Comparison of ENCODE assay signal across 1 cellular context in the genomic region with DNA sequence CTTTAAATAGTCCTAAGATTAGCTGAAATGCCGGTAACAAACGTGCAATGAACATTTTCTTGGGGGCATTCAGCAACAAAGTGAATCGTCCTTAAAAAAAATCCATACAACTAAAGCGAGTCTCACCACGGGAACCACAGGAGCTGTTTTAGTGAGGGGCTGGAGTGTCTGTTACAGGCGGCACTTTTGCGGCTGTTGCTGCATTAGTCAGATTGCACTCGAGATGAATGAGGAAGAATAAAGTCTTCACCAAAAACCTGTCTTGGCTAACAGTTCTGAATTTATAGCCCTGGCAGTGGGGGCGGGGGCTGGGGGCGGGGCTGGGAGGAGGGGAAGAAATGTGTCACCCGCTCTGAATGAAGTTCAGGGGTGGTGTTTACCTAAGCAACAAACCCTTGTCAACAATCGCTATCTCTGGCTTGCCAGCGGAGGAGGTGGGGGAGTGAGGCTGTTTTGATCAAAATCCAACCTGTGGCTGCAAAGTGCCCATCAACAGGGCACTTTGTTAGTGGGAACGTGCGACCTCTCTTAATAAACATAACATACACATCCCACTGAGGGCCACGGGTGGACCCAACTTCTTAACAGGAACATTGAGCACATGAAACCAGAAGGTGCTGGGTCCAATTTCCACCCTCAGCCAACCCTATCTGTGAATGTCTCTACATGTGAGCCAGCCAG.
TF ChIP-seq lines count a peak whose summit lies in the region.

No MANE protein-coding gene starts in this region.

TF ChIP-seq in GM12878, 131 proteins besides CTCF, POLR2A, EP300 and RAD21 (continued from another document):
- TF ChIP-seq, protein P1, sequence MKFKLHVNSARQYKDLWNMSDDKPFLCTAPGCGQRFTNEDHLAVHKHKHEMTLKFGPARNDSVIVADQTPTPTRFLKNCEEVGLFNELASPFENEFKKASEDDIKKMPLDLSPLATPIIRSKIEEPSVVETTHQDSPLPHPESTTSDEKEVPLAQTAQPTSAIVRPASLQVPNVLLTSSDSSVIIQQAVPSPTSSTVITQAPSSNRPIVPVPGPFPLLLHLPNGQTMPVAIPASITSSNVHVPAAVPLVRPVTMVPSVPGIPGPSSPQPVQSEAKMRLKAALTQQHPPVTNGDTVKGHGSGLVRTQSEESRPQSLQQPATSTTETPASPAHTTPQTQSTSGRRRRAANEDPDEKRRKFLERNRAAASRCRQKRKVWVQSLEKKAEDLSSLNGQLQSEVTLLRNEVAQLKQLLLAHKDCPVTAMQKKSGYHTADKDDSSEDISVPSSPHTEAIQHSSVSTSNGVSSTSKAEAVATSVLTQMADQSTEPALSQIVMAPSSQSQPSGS (IDR thresholded peaks at IDR 0.05; ENCODE audit: low read length) = no peak
- TF ChIP-seq IRF4 (IDR thresholded peaks at IDR 0.05; ENCODE audit: low read depth, low read length) = no peak
- TF ChIP-seq BACH1 (IDR thresholded peaks at IDR 0.05; ENCODE audit: borderline replicate concordance) = no peak
- no peak for TF ChIP-seq NR2F1 (conservative IDR thresholded peaks at IDR 0.05)
- TF ChIP-seq, protein P2, sequence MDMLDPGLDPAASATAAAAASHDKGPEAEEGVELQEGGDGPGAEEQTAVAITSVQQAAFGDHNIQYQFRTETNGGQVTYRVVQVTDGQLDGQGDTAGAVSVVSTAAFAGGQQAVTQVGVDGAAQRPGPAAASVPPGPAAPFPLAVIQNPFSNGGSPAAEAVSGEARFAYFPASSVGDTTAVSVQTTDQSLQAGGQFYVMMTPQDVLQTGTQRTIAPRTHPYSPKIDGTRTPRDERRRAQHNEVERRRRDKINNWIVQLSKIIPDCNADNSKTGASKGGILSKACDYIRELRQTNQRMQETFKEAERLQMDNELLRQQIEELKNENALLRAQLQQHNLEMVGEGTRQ (IDR thresholded peaks at IDR 0.05; ENCODE audit: borderline replicate concordance, low read depth, low read length) = no peak
- TF ChIP-seq RAD51 (IDR thresholded peaks at IDR 0.05) = no peak
- TF ChIP-seq HCFC1 (IDR thresholded peaks at IDR 0.05; ENCODE audit: low read length) = no peak
